8 cellular contexts compared by ENCODE assay signal in the genomic region with DNA sequence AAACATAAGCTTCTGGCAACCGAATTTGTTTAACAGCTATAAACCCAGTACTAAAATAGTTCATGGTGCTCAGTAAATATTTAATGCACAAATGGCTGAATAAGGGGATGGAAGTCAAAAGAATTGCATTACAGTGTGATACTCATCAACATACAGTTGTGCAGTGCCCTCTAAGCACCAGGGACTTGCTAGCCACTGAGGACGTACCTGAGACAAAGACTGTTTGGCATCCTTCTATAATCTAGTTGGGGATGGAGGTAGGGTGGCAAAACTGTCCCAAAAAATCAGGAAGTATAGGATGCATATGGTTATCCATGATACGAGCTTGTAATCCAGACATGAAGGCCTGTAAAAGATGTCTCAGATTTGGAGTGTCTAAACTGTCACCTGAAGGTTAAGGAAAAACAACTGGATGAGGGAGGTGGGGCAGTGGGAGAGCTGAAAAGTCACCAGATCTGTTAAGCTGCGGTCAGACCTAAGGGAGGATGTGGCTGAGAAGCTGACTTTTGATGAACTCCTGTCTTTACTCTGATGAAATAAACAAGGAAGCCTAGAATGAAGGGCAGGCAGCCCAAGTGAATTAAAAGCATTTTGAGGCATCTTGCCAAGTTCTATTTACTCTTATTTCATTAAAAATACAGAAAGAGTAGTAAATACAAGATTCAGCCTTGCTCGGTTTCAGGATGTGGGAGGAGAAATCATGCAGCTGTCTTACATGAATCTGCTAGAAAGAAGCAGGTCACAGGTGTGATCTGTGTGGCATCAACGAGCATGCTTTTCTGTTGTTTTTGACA. TPM values are rescaled to one million over a fixed set of nuclear protein-coding genes. Genes with fewer than 3 reads are reported as not detected.
DNase-seq lines count a peak whose midpoint lies in the region; ATAC-seq and TF ChIP-seq lines count a peak whose summit lies in the region.

No MANE protein-coding gene starts in this region.

- H3K79me1 ChIP-seq in H9 (ENCODE audit: insufficient read depth, low read depth, low read length, poor library complexity, severe bottlenecking) = no peaks in the 10 kb centered on the region

- peaks cover 19% of the 10 kb centered on the region for H3K36me3 Mint-ChIP-seq in activated CD4-positive, alpha-beta memory T cell treated with anti-CD3 and anti-CD28 coated beads, Interleukin-2, amount 10 ng/mL, durations not matched to agents 7 days and 5 days (ENCODE audit: low read depth)
- H3K36me3 Mint-ChIP-seq in H9 (ENCODE audit: insufficient read depth in 1 of 3, low read depth in 3 of 3) = no peaks in the 10 kb centered on the region; a peak in 1 of 7 replicates

- H4K5ac ChIP-seq in H9 (ENCODE audit: insufficient read length, low read depth, low read length) = no peak overlapping the region

- H3K9me3 ChIP-seq in gastrocnemius medialis (no peaks in the 10 kb centered on the region), H9 (ENCODE audit: control insufficient read depth, low read depth, low read length) (no peaks in the 10 kb centered on the region)

- no peak overlapping the region for H2AFZ ChIP-seq in H9 (ENCODE audit: low read length)

- H2BK20ac ChIP-seq in H9 (ENCODE audit: low read depth, low read length, poor library complexity, severe bottlenecking) = no peak overlapping the region

- H3K27me3 Mint-ChIP-seq in activated CD4-positive, alpha-beta memory T cell treated with anti-CD3 and anti-CD28 coated beads, Interleukin-2, amount 10 ng/mL, durations not matched to agents 7 days and 5 days = no peaks in the 10 kb centered on the region
- H3K27me3 Mint-ChIP-seq in H9 (ENCODE audit: low read depth) = no peaks in the 10 kb centered on the region

- in situ Hi-C loops in gastrocnemius medialis (cut with MboI; ENCODE audit: low sequenced_read_pairs in 4 of 4) = no loop called here

- no peaks in the 10 kb centered on the region for H3K36me3 ChIP-seq in gastrocnemius medialis

- intact Hi-C loops in gastrocnemius medialis (cut with DNase I; ENCODE audit: low total_unique reads) = no loop called here

- TF ChIP-seq CTCF in gastrocnemius medialis (IDR thresholded peaks at IDR 0.05 in 4 of 5, conservative IDR thresholded peaks at IDR 0.05 in 1 of 5) (no peak), H9 (conservative IDR thresholded peaks at IDR 0.05) (no peak)

- no peak overlapping the region for H3K18ac ChIP-seq in H9 (ENCODE audit: insufficient read length, low read depth, low read length)

- H3K4me2 ChIP-seq in H9 (ENCODE audit: insufficient read depth, insufficient read length, low read length) = no peak overlapping the region

- DNase-seq in activated naive CD4-positive, alpha-beta T cell treated with Interleukin-2 at 50 U/mL for 16 hours = peak; percentile 25
- DNase-seq in activated naive CD4-positive, alpha-beta T cell treated with anti-CD3 and anti-CD28 coated beads, Interleukin-2, amount 50 U/mL, for 16 hours = no peak
- peak; percentile 75 for DNase-seq in activated CD4-positive, alpha-beta memory T cell treated with anti-CD3 and anti-CD28 coated beads, Interleukin-2, amount 10 ng/mL, durations not matched to agents 7 days and 5 days
- peak; percentile 45 for DNase-seq in stimulated activated naive CD8-positive, alpha-beta T cell treated with anti-CD3 and anti-CD28 coated beads, Interleukin-15, Interleukin-2, amounts not matched to agents 100 U/mL and 50 U/mL, for 24 hours
- DNase-seq in gastrocnemius medialis (no peak), H9 (no peak), glomerular visceral epithelial cell (ENCODE audit: extremely low spot score) (no peak)

- H3K23me2 ChIP-seq in H9 (ENCODE audit: insufficient read length, low read depth, low read length, poor library complexity, severe bottlenecking) = no peaks in the 10 kb centered on the region

- H3K4ac ChIP-seq in H9 (ENCODE audit: low read depth, low read length) = no peak overlapping the region

- no peak overlapping the region for H3T11ph ChIP-seq in H9 (ENCODE audit: low read length)

- H2BK5ac ChIP-seq in H9 (ENCODE audit: insufficient read length, low read length) = no peak overlapping the region

- no peak overlapping the region for H3K14ac ChIP-seq in H9 (ENCODE audit: insufficient read depth, low read length)

- no peak overlapping the region for H3K23ac ChIP-seq in H9 (ENCODE audit: insufficient read length, low read depth, low read length)

- H3K4me3 Mint-ChIP-seq in activated CD4-positive, alpha-beta memory T cell treated with anti-CD3 and anti-CD28 coated beads, Interleukin-2, amount 10 ng/mL, durations not matched to agents 7 days and 5 days = peak overlapping the region; percentile 49
- H3K4me3 Mint-ChIP-seq in H9 = no peak overlapping the region

- no peak overlapping the region for H2BK120ac ChIP-seq in H9 (ENCODE audit: low read depth, low read length, poor library complexity, severe bottlenecking)

- H4K8ac ChIP-seq in H9 (replicated peaks; ENCODE audit: insufficient read length, low read depth, low read length) = no peak overlapping the region

- H3K27me3 ChIP-seq in gastrocnemius medialis (no peaks in the 10 kb centered on the region), H9 (ENCODE audit: insufficient read depth, low read length) (no peaks in the 10 kb centered on the region)

- no peaks in the 10 kb centered on the region for H3K79me2 ChIP-seq in H9 (ENCODE audit: insufficient read depth, low read length)

- H4K91ac ChIP-seq in H9 (ENCODE audit: insufficient read length, low read depth, low read length) = no peak overlapping the region

- no peaks in the 10 kb centered on the region for H3K9me3 Mint-ChIP-seq in activated CD4-positive, alpha-beta memory T cell treated with anti-CD3 and anti-CD28 coated beads, Interleukin-2, amount 10 ng/mL, durations not matched to agents 7 days and 5 days
- H3K9me3 Mint-ChIP-seq in H9 = no peaks in the 10 kb centered on the region

- WGBS in H9 (ENCODE audit: extremely low coverage, insufficient read length, low lambda C conversion rate) = no CpG with 5 or more reads among the region's 6 CpGs

- H3K4me1 Mint-ChIP-seq in activated CD4-positive, alpha-beta memory T cell treated with anti-CD3 and anti-CD28 coated beads, Interleukin-2, amount 10 ng/mL, durations not matched to agents 7 days and 5 days = peaks cover 72% of the 10 kb centered on the region
- H3K4me1 Mint-ChIP-seq in H9 = peaks cover 3% of the 10 kb centered on the region in 2 experiments; a peak in 2 of 4 replicates

- ATAC-seq in HG03378 (IDR thresholded peaks at IDR 0.05; ENCODE audit: unreplicated experiment) (peak; percentile 60), gastrocnemius medialis (no peak)
- peak; percentile 80 for ATAC-seq in stimulated activated naive CD8-positive, alpha-beta T cell treated with anti-CD3 and anti-CD28 coated beads, Interleukin-15, Interleukin-2, amounts not matched to agents 100 U/mL and 50 U/mL, for 24 hours

- H3K27ac ChIP-seq in gastrocnemius medialis = no peak overlapping the region
- no peak overlapping the region for H3K27ac ChIP-seq in H9 (ENCODE audit: insufficient read length, low read depth, low read length)

- no peak overlapping the region for H3K4me3 ChIP-seq in gastrocnemius medialis

- CTCF ChIA-PET in activated CD4-positive, alpha-beta memory T cell treated with anti-CD3 and anti-CD28 coated beads, Interleukin-2, amount 10 ng/mL, durations not matched to agents 7 days and 5 days (lab: Charles Lee) = interaction anchor here (1.0 to 4.3 kb wide), 5 partner anchors 8 to 116 kb away, joined by 3 to 64 read pairs (median 3); no protein-coding TSS in a partner anchor

- no peak overlapping the region for H3K9ac ChIP-seq in H9 (ENCODE audit: extremely low read depth, insufficient read length, low read length)

- H2AK5ac ChIP-seq in H9 (ENCODE audit: insufficient read length, low read length) = no peak overlapping the region

- H4K20me1 ChIP-seq in H9 (ENCODE audit: control insufficient read depth, insufficient read depth, insufficient read length) = no peaks in the 10 kb centered on the region

- no peaks in the 10 kb centered on the region for H3K4me1 ChIP-seq in gastrocnemius medialis
- no peaks in the 10 kb centered on the region for H3K4me1 ChIP-seq in H9 (ENCODE audit: insufficient read depth, low read length)

- peak overlapping the region; percentile 79 for H3K27ac Mint-ChIP-seq in activated CD4-positive, alpha-beta memory T cell treated with anti-CD3 and anti-CD28 coated beads, Interleukin-2, amount 10 ng/mL, durations not matched to agents 7 days and 5 days
- no peak overlapping the region for H3K27ac Mint-ChIP-seq in H9

- H3K56ac ChIP-seq in H9 (ENCODE audit: insufficient read length, low read depth, low read length) = no peak overlapping the region

- POLR2A ChIA-PET in activated CD4-positive, alpha-beta memory T cell treated with anti-CD3 and anti-CD28 coated beads, Interleukin-2, amount 10 ng/mL, durations not matched to agents 7 days and 5 days (lab: Charles Lee) = interaction anchor here (0.8 to 12.1 kb wide), 5 partner anchors 11 to 85 kb away, joined by 3 to 224 read pairs (median 8); partner anchors contain the start of gene CD38

- no peak for TF ChIP-seq POLR2A in gastrocnemius medialis (IDR thresholded peaks at IDR 0.05)

- H2BK15ac ChIP-seq in H9 (ENCODE audit: low read depth, low read length) = no peak overlapping the region

- no peak overlapping the region for H2BK12ac ChIP-seq in H9 (ENCODE audit: insufficient read length, low read depth, low read length)

RNA-seq across cellular contexts. Expression of gene CD38, which starts 12.0 kb away (rescaled TPM):
- 100 to 1,000 TPM; 128 TPM for total RNA-seq in activated CD4-positive, alpha-beta memory T cell treated with anti-CD3 and anti-CD28 coated beads, Interleukin-2, amount 10 ng/mL, durations not matched to agents 7 days and 5 days
- total RNA-seq in gastrocnemius medialis (1 to 10 TPM in 3 of 4 donors, under 1 TPM in 1; 0.73 to 9.0 (median 2.4) TPM), H9 (2021) (0.07 and 0.57 TPM in 2 replicates)

Comparison
In these comparisons a context has a peak if more than half of its experiments do, and no peak if none do; other contexts are left out.
1. DNase-seq: peak in activated naive CD4-positive, alpha-beta T cell treated with Interleukin-2 at 50 U/mL for 16 hours (single experiment), activated CD4-positive, alpha-beta memory T cell treated with anti-CD3 and anti-CD28 coated beads, Interleukin-2, amount 10 ng/mL, durations not matched to agents 7 days and 5 days (single experiment) and stimulated activated naive CD8-positive, alpha-beta T cell treated with anti-CD3 and anti-CD28 coated beads, Interleukin-15, Interleukin-2, amounts not matched to agents 100 U/mL and 50 U/mL, for 24 hours (single experiment); none in activated naive CD4-positive, alpha-beta T cell treated with anti-CD3 and anti-CD28 coated beads, Interleukin-2, amount 50 U/mL, for 16 hours (single experiment), gastrocnemius medialis (0 of 2), H9 (single experiment) and glomerular visceral epithelial cell (single experiment).
2. ATAC-seq: peak in HG03378 (single experiment) and stimulated activated naive CD8-positive, alpha-beta T cell treated with anti-CD3 and anti-CD28 coated beads, Interleukin-15, Interleukin-2, amounts not matched to agents 100 U/mL and 50 U/mL, for 24 hours (single experiment); none in gastrocnemius medialis (0 of 2).
3. RNA of gene CD38, which starts 12.0 kb away (total RNA-seq): 128 TPM in activated CD4-positive, alpha-beta memory T cell treated with anti-CD3 and anti-CD28 coated beads, Interleukin-2, amount 10 ng/mL, durations not matched to agents 7 days and 5 days; 0.73 to 9.0 TPM in gastrocnemius medialis and 0.07 to 0.57 TPM in H9; every median in the first group is over 10 times any median in the second.